In the genomic region with DNA sequence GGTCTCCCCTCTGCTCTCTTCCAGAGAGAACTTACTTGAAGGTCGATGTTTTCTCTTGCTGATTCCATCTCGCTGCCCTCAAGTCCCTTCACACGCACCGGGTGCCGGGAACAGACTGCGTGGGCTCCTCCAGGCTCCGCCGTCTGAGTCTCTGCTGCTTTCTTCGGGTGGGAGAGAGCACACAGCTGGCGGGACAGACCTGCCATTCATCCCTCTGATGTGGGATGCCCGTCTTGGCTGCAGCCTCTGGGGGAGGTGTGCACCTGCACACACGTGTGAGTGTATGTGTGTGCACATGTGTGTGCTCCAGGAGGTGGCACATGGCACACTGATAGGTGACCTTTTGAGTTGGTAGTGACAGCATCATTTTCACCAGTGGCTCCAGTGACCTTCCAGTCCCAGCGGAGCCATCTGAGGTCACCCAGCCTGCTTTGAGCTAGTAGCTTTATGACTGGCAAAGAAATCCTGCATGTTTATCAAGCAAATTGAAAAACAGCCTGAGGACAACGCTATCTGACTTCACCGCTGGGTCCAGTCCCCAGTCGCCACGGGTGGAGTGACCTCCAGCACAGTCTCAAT, we compare ENCODE assay signal across 9 cellular contexts. TPM values are rescaled to one million over a fixed set of nuclear protein-coding genes. Genes with fewer than 3 reads are reported as not detected.
DNase-seq lines count a peak whose midpoint lies in the region; ATAC-seq and TF ChIP-seq lines count a peak whose summit lies in the region.
"Had no signal": no experiment of that assay in that cellular context is flagged by ENCODE, and none has a peak within 500 bp of the region (broad histone marks: within the 10 kb centered on the region; RNA-seq: fewer than 3 reads in every experiment).

A gene with protein sequence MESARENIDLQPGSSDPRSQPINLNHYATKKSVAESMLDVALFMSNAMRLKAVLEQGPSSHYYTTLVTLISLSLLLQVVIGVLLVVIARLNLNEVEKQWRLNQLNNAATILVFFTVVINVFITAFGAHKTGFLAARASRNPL (minus strand): TSS at position 153 of the 579 bp plus-strand sequence. CDS start 85 bp downstream, at position 68.

- peaks cover 0 to 25% (median 12%) of the 10 kb centered on the region in 4 donors for H3K4me1 ChIP-seq in tibial artery
- H3K4me1 ChIP-seq in A673 (ENCODE audit: insufficient read depth, low read length, poor library complexity, severe bottlenecking): peaks cover 4% of the 10 kb centered on the region

- no peaks in the 10 kb centered on the region for H3K36me3 ChIP-seq in tibial artery
- no peaks in the 10 kb centered on the region for H3K36me3 ChIP-seq in A673 (ENCODE audit: insufficient read depth, low read length, poor library complexity, severe bottlenecking)

- intact Hi-C loops in tibial artery (cut with DNase I; ENCODE audit: low total_unique reads) (no loop called here), A673 (cut with micrococcal nuclease; ENCODE audit: unreplicated experiment) (no loop called here)

- H3K27me3 Mint-ChIP-seq in central memory CD8-positive, alpha-beta T cell: no peaks in the 10 kb centered on the region
- no peaks in the 10 kb centered on the region for H3K27me3 Mint-ChIP-seq in mesothelial cell of epicardium (ENCODE audit: low read depth)

- no peak for ATAC-seq in central memory CD8-positive, alpha-beta T cell (replicated peaks; ENCODE audit: extremely low read depth, poor library complexity, severe bottlenecking)
- ATAC-seq in HG02610 (IDR thresholded peaks at IDR 0.05; ENCODE audit: unreplicated experiment) (no peak), HG02798 (IDR thresholded peaks at IDR 0.05; ENCODE audit: poor library complexity, unreplicated experiment) (no peak)

- H3K27me3 ChIP-seq in tibial artery (no peaks in the 10 kb centered on the region), A673 (replicated peaks; ENCODE audit: insufficient read depth, low read depth, low read length, poor library complexity) (no peaks in the 10 kb centered on the region)

- H3K36me3 Mint-ChIP-seq in central memory CD8-positive, alpha-beta T cell (ENCODE audit: insufficient read depth): peaks cover 13% of the 10 kb centered on the region
- no peaks in the 10 kb centered on the region for H3K36me3 Mint-ChIP-seq in mesothelial cell of epicardium

- POLR2A ChIA-PET in A673 (lab: Charles Lee; ENCODE audit: low non-redundant PET): no interaction called here

- H3K9me3 Mint-ChIP-seq in central memory CD8-positive, alpha-beta T cell: no peaks in the 10 kb centered on the region
- no peaks in the 10 kb centered on the region for H3K9me3 Mint-ChIP-seq in mesothelial cell of epicardium

- CTCF ChIA-PET in A673 (lab: Charles Lee): no interaction called here

- H3K27ac Mint-ChIP-seq in central memory CD8-positive, alpha-beta T cell (ENCODE audit: low read depth): peak within 1 kb of the TSS; percentile 84
- H3K27ac Mint-ChIP-seq in mesothelial cell of epicardium: peak within 1 kb of the TSS; percentile 72

- no peak for TF ChIP-seq CTCF in mesothelial cell of epicardium (IDR thresholded peaks at IDR 0.05; ENCODE audit: unreplicated experiment)
- no peak for TF ChIP-seq CTCF in tibial artery (IDR thresholded peaks at IDR 0.05)
- no peak for TF ChIP-seq CTCF in A673 (conservative IDR thresholded peaks at IDR 0.05; ENCODE audit: low read depth, low read length)

- H3K4me3 ChIP-seq in tibial artery: peak within 1 kb of the TSS; percentile 23 to 32
- H3K4me3 ChIP-seq in A673 (ENCODE audit: low read depth, low read length, poor library complexity, severe bottlenecking): no peak within 1 kb of the TSS

- H3K4me3 Mint-ChIP-seq in central memory CD8-positive, alpha-beta T cell: peak within 1 kb of the TSS; percentile 56
- H3K4me3 Mint-ChIP-seq in mesothelial cell of epicardium: no peak within 1 kb of the TSS

- H3K27ac ChIP-seq in tibial artery (peak within 1 kb of the TSS in 1 of 2 donors; percentile 44), A673 (ENCODE audit: low read depth, low read length, poor library complexity, severe bottlenecking) (no peak within 1 kb of the TSS)
- H3K27ac ChIP-seq: C4-2B had no signal

- DNase-seq in activated effector memory CD4-positive, alpha-beta T cell treated with anti-CD3 and anti-CD28 coated beads, Interleukin-2, amount 50 U/mL, for 16 hours: peak; percentile 76
- DNase-seq in activated effector memory CD4-positive, alpha-beta T cell treated with Interleukin-2 at 50 U/mL for 16 hours: no peak
- no peak for DNase-seq in central memory CD8-positive, alpha-beta T cell (ENCODE audit: low spot score in 2 of 2)
- DNase-seq in mesothelial cell of epicardium (ENCODE audit: low spot score in 2 of 2, unreplicated experiment in 2 of 2) (no peak), tibial artery (no peak), A673 (ENCODE audit: low spot score) (no peak)

- peaks cover 30% of the 10 kb centered on the region for H3K4me1 Mint-ChIP-seq in central memory CD8-positive, alpha-beta T cell
- peaks cover 20% of the 10 kb centered on the region for H3K4me1 Mint-ChIP-seq in mesothelial cell of epicardium

- no TSS peak for BruUV-seq in A673 (replicated peaks; lab: Mats Ljungman, UMichigan)

- H3K9me3 ChIP-seq in tibial artery (no peaks in the 10 kb centered on the region), A673 (ENCODE audit: low read depth, low read length, poor library complexity, severe bottlenecking) (no peaks in the 10 kb centered on the region)

RNA-seq across cellular contexts. Expression of the gene that starts here (rescaled TPM):
- total RNA-seq in mesothelial cell of epicardium (0.69 to 1.6 TPM (median 1.1 TPM) in 3 replicates), A673 (2021) (0.42 TPM in 1 of 2 replicates, not detected in the other)
